ENCODE assay signal across 9 cellular contexts in the genomic region with DNA sequence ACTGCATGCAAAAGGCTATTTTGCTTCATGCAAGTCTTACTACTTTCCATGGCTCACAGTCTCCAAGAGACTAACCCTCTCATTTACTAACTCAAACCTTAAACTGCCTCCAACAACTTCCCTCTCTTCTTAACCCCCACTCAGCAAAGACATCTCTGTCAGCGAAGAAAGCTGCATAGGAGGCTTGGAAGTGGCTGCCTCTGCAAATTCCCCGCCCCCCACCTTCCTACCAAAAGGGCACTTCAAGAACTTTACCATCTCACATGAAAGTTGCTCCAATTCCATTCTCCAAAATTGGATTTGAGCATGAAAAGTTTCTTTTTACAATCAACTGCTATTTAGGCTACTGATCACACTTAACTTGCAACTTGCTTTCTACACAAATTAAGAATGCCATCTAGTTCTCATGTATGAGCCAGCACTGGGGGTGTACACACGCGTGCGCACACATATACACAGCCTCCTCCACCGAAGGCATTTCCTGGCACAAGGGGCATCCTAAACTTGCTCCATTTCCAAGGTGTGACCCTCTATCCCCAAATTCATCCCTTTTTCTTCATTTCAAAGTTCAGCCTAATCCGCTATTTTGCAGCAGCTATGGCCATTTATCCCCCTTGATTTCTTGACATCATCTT. TPM values are rescaled to one million over a fixed set of nuclear protein-coding genes. Genes with fewer than 3 reads are reported as not detected.
DNase-seq lines count a peak whose midpoint lies in the region; ATAC-seq and TF ChIP-seq lines count a peak whose summit lies in the region.
"Had no signal": no experiment of that assay in that cellular context is flagged by ENCODE, and none has a peak within 500 bp of the region (broad histone marks: within the 10 kb centered on the region; RNA-seq: fewer than 3 reads in every experiment).

No MANE protein-coding gene starts in this region.

- H3K4me1 Mint-ChIP-seq in activated T-helper 2 cell treated with anti-CD3 and anti-CD28 coated beads, Interferon-gamma antibody, Interleukin-2, Interleukin-4, amounts not matched to agents 10 μg/mL and 5 μg/mL and 100 μg/mL, durations not matched to agents 14 hours and 24 hours and 36 hours (ENCODE audit: low read depth), result peaks cover 63% of the 10 kb centered on the region

- peaks cover 48% of the 10 kb centered on the region for H4K20me1 ChIP-seq in SK-N-SH (ENCODE audit: insufficient read depth)

- H3K9me3 ChIP-seq in SK-N-SH (no peaks in the 10 kb centered on the region), iPS-18a (ENCODE audit: control insufficient read depth, low read depth, low read length) (no peaks in the 10 kb centered on the region), stomach smooth muscle (ENCODE audit: control insufficient read depth in 2 of 2, low read length in 2 of 2) (no peaks in the 10 kb centered on the region)

- H3K4me1 ChIP-seq in SK-N-SH (ENCODE audit: control insufficient read depth in 1 of 2, insufficient read depth in 2 of 2, low read depth in 1 of 2, low read length in 1 of 2) (peaks cover 9 to 10% of the 10 kb centered on the region in 2 experiments; a peak in 3 of 4 replicates), iPS-18a (ENCODE audit: control insufficient read depth, low read depth, low read length) (peaks cover 44% of the 10 kb centered on the region), stomach smooth muscle (ENCODE audit: control insufficient read depth, insufficient read depth, low read length) (peaks cover 23% of the 10 kb centered on the region)

- H3K9me2 ChIP-seq in SK-N-SH, result no peaks in the 10 kb centered on the region

- DNase-seq in SK-N-SH (no peak), AML-193 (lab: John Stamatoyannopoulos, UW) (no peak)
- no peak for DNase-seq in activated T-helper 2 cell treated with anti-CD3 and anti-CD28 coated beads, Interferon-gamma antibody, Interleukin-2, Interleukin-4, amounts not matched to agents 10 μg/mL and 5 μg/mL and 100 μg/mL, durations not matched to agents 14 hours and 24 hours and 36 hours (ENCODE audit: low spot score)
- no peak for DNase-seq in stimulated activated CD4-positive, alpha-beta T cell treated with anti-CD3 and anti-CD28 coated beads, Interleukin-4, amount 100 ng/mL, for 4 hours
- DNase-seq: NCI-H1930 had no signal

- H3F3A ChIP-seq in SK-N-SH (replicated peaks; ENCODE audit: insufficient read depth), result peaks cover 22% of the 10 kb centered on the region

- 93% methylated on average over 7 of the region's 7 CpGs for WGBS in SK-N-SH (ENCODE audit: low lambda C conversion rate)

- peak overlapping the region; percentile 94 for H3K4me3 Mint-ChIP-seq in activated T-helper 2 cell treated with anti-CD3 and anti-CD28 coated beads, Interferon-gamma antibody, Interleukin-2, Interleukin-4, amounts not matched to agents 10 μg/mL and 5 μg/mL and 100 μg/mL, durations not matched to agents 14 hours and 24 hours and 36 hours (ENCODE audit: low read depth)

- H3K4me2 ChIP-seq in SK-N-SH, result peak overlapping the region; percentile 97

- no peak for TF ChIP-seq CTCF in SK-N-SH (IDR thresholded peaks at IDR 0.05)

- no peak overlapping the region for H2AFZ ChIP-seq in SK-N-SH (ENCODE audit: low read depth)

- H3K9ac ChIP-seq in SK-N-SH (peak overlapping the region; percentile 84), iPS-18a (ENCODE audit: low read length) (peak overlapping the region; percentile 88), stomach smooth muscle (ENCODE audit: low read length in 2 of 2) (peak overlapping the region; percentile 89 to 94)

- H3K27ac ChIP-seq in SK-N-SH (ENCODE audit: low read depth in 2 of 2, low read length in 1 of 2) (peak overlapping the region in 1 of 2 experiments; percentile 80; a peak in 1 of 4 replicates), iPS-18a (ENCODE audit: low read length) (no peak overlapping the region), stomach smooth muscle (ENCODE audit: low read length) (peak overlapping the region; percentile 89)

- peak overlapping the region; percentile 85 to 100 for H3K4me3 ChIP-seq in SK-N-SH (ENCODE audit: low read depth in 2 of 2, low read length in 1 of 2)
- peak overlapping the region; percentile 88 for H3K4me3 ChIP-seq in iPS-18a (ENCODE audit: low read length)
- H3K4me3 ChIP-seq in stomach smooth muscle (ENCODE audit: low read length in 2 of 2), result peak overlapping the region; percentile 92 to 97

- peaks cover 65% of the 10 kb centered on the region for H3K79me2 ChIP-seq in SK-N-SH (ENCODE audit: insufficient read depth)

- intact Hi-C loops in activated T-helper 2 cell treated with anti-CD3 and anti-CD28 coated beads, Interferon-gamma antibody, Interleukin-2, Interleukin-4, amounts not matched to agents 10 μg/mL and 5 μg/mL and 100 μg/mL, durations not matched to agents 14 hours and 24 hours and 36 hours (cut with micrococcal nuclease), result loop anchor here (1.0 to 10.0 kb wide), 4 partner anchors 23 to 1640 kb away; partner anchors contain the start of genes CISD1 and IPMK

- TF ChIP-seq RAD21 in SK-N-SH (IDR thresholded peaks at IDR 0.05; ENCODE audit: low read length), result no peak

- H3K27ac Mint-ChIP-seq in activated T-helper 2 cell treated with anti-CD3 and anti-CD28 coated beads, Interferon-gamma antibody, Interleukin-2, Interleukin-4, amounts not matched to agents 10 μg/mL and 5 μg/mL and 100 μg/mL, durations not matched to agents 14 hours and 24 hours and 36 hours, result peak overlapping the region; percentile 94

- CTCF ChIA-PET in SK-N-SH (lab: Yijun Ruan, JAX), result interaction anchor here (1.5 to 3.2 kb wide), 5 partner anchors 13 to 91 kb away, joined by 4 to 22 read pairs (median 10); no protein-coding TSS in a partner anchor

- no peaks in the 10 kb centered on the region for H3K9me3 Mint-ChIP-seq in activated T-helper 2 cell treated with anti-CD3 and anti-CD28 coated beads, Interferon-gamma antibody, Interleukin-2, Interleukin-4, amounts not matched to agents 10 μg/mL and 5 μg/mL and 100 μg/mL, durations not matched to agents 14 hours and 24 hours and 36 hours

- H3K27me3 ChIP-seq in SK-N-SH (ENCODE audit: insufficient read depth), result no peaks in the 10 kb centered on the region
- no peaks in the 10 kb centered on the region for H3K27me3 ChIP-seq in iPS-18a (ENCODE audit: control insufficient read depth, insufficient read depth, low read length)
- H3K27me3 ChIP-seq in stomach smooth muscle (ENCODE audit: control insufficient read depth in 1 of 2, insufficient read depth in 2 of 2, low read length in 2 of 2), result no peaks in the 10 kb centered on the region

- peaks cover 4 to 8% of the 10 kb centered on the region in 2 experiments for H3K36me3 ChIP-seq in SK-N-SH (replicated peaks in 1 of 2; ENCODE audit: control insufficient read depth in 1 of 2, insufficient read depth in 2 of 2, low read length in 1 of 2)
- peaks cover 5% of the 10 kb centered on the region for H3K36me3 ChIP-seq in iPS-18a (ENCODE audit: control insufficient read depth, low read depth, low read length)
- peaks cover 0 to 5% of the 10 kb centered on the region in 2 donors for H3K36me3 ChIP-seq in stomach smooth muscle (ENCODE audit: control insufficient read depth in 2 of 2, insufficient read depth in 2 of 2, low read length in 2 of 2)

- no peaks in the 10 kb centered on the region for H3K27me3 Mint-ChIP-seq in activated T-helper 2 cell treated with anti-CD3 and anti-CD28 coated beads, Interferon-gamma antibody, Interleukin-2, Interleukin-4, amounts not matched to agents 10 μg/mL and 5 μg/mL and 100 μg/mL, durations not matched to agents 14 hours and 24 hours and 36 hours (ENCODE audit: low read depth)

- H3K36me3 Mint-ChIP-seq in activated T-helper 2 cell treated with anti-CD3 and anti-CD28 coated beads, Interferon-gamma antibody, Interleukin-2, Interleukin-4, amounts not matched to agents 10 μg/mL and 5 μg/mL and 100 μg/mL, durations not matched to agents 14 hours and 24 hours and 36 hours (ENCODE audit: low read depth), result peaks cover 46% of the 10 kb centered on the region

- POLR2A ChIA-PET in SK-N-SH (lab: Yijun Ruan, JAX), result no interaction called here

- ATAC-seq in SK-N-SH treated with all-trans-retinoic acid at 6 μM for 48 hours (no peak), GM18519 (IDR thresholded peaks at IDR 0.05; ENCODE audit: low FRiP score, unreplicated experiment) (no peak)

- TF ChIP-seq EP300 in SK-N-SH (IDR thresholded peaks at IDR 0.05; ENCODE audit: borderline replicate concordance in 1 of 2, low read depth in 1 of 2, low read length in 1 of 2), result no peak

TF ChIP-seq in SK-N-SH, 30 proteins besides CTCF, POLR2A, EP300 and RAD21 (continues in another document):
- TF ChIP-seq RXRA (IDR thresholded peaks at IDR 0.05; ENCODE audit: borderline replicate concordance, low read depth) (no peak), NRF1 (IDR thresholded peaks at IDR 0.05; ENCODE audit: low read depth, low read length) (no peak), PBX3 (IDR thresholded peaks at IDR 0.05) (no peak), TEAD4 (IDR thresholded peaks at IDR 0.05; ENCODE audit: borderline replicate concordance, insufficient read depth) (no peak)

TF ChIP-seq in SK-N-SH treated with all-trans-retinoic acid at 6 μM for 48 hours, 23 proteins besides CTCF, POLR2A, EP300 and RAD21 (continues in another document):
- TF ChIP-seq ESRRG (CRISPR knock-in tag; IDR thresholded peaks at IDR 0.05) (no peak), PATZ1 (CRISPR knock-in tag; IDR thresholded peaks at IDR 0.05; ENCODE audit: borderline replicate concordance) (no peak), ZFP30 (CRISPR knock-in tag; IDR thresholded peaks at IDR 0.05) (no peak), PPARA (CRISPR knock-in tag; IDR thresholded peaks at IDR 0.05; ENCODE audit: borderline replicate concordance) (no peak), TCF4 (CRISPR knock-in tag; IDR thresholded peaks at IDR 0.05; ENCODE audit: borderline replicate concordance) (no peak), ZFP3 (CRISPR knock-in tag; IDR thresholded peaks at IDR 0.05) (no peak), ZNF565 (CRISPR knock-in tag; conservative IDR thresholded peaks at IDR 0.05; ENCODE audit: low read depth) (no peak)

RNA-seq across cellular contexts. Expression of gene CCDC6, which starts 1.8 kb away (rescaled TPM):
- 10.8 and 12.7 TPM in 2 replicates for polyA plus RNA-seq in SK-N-SH (2012; rRNA removed)
- polyA plus RNA-seq in SK-N-SH (2012; cell fraction: cytosol; rRNA removed), result 13.4 and 14.1 TPM in 2 replicates
- 4.9 and 9.8 TPM in 2 replicates for polyA plus RNA-seq in SK-N-SH (2012; cell fraction: nucleus; rRNA removed)
- total RNA-seq in activated T-helper 2 cell treated with anti-CD3 and anti-CD28 coated beads, Interferon-gamma antibody, Interleukin-2, Interleukin-4, amounts not matched to agents 10 μg/mL and 5 μg/mL and 100 μg/mL, durations not matched to agents 14 hours and 24 hours and 36 hours, result 61.5 and 63.1 TPM in 2 replicates
